Comparison of ENCODE assay signal across 8 cellular contexts in genomic region chr11:44559944-44560308, GRCh38. TPM values are rescaled to one million over a fixed set of nuclear protein-coding genes. Genes with fewer than 3 reads are reported as not detected.
DNase-seq lines count a peak whose midpoint lies in the region; ATAC-seq and TF ChIP-seq lines count a peak whose summit lies in the region.
"Not testable (repeated sequence)": the region's sequence is repeated elsewhere in the genome, so short reads cannot be mapped to it uniquely, and the experiment has no call there.

No MANE protein-coding gene starts in this region.

- not testable (repeated sequence) for H3K36me3 ChIP-seq in CD4-positive, CD25-positive, alpha-beta regulatory T cell (ENCODE audit: control insufficient read depth, insufficient read depth, low read length); HUES48 (ENCODE audit: control insufficient read depth, insufficient read depth, low read length); OCI-LY3 (replicated peaks; ENCODE audit: low read depth, low read length); endodermal cell (ENCODE audit: control insufficient read depth, insufficient read depth, low read length)

- intact Hi-C loops in activated T-helper 2 cell treated with anti-CD3 and anti-CD28 coated beads, Interferon-gamma antibody, Interleukin-2, Interleukin-4, amounts not matched to agents 10 μg/mL and 5 μg/mL and 100 μg/mL, durations not matched to agents 14 hours and 24 hours and 36 hours (cut with micrococcal nuclease) = loop anchor here (5.0 to 10.0 kb wide), 2 partner anchors 352 to 1285 kb away; partner anchors contain the start of gene CRY2

- not testable (repeated sequence) for DNase-seq in CD4-positive, CD25-positive, alpha-beta regulatory T cell; WTC11 (ENCODE audit: low spot score); activated T-helper 2 cell treated with anti-CD3 and anti-CD28 coated beads, Interferon-gamma antibody, Interleukin-2, Interleukin-4, amounts not matched to agents 10 μg/mL and 5 μg/mL and 100 μg/mL, durations not matched to agents 14 hours and 24 hours and 36 hours (ENCODE audit: low spot score); endodermal cell

- H3K4me3 ChIP-seq in CD4-positive, CD25-positive, alpha-beta regulatory T cell (ENCODE audit: low read depth, low read length); HUES48 (ENCODE audit: low read depth, low read length); endodermal cell (ENCODE audit: low read length): not testable (repeated sequence)
- peak overlapping the region; percentile 64 for H3K4me3 ChIP-seq in OCI-LY3 (ENCODE audit: low read length)

- peaks cover 0 to 43% (median 22%) of the 10 kb centered on the region in 4 donors for H3K4me1 Mint-ChIP-seq in CD4-positive, CD25-positive, alpha-beta regulatory T cell
- H3K4me1 Mint-ChIP-seq in WTC11 (peaks cover 50% of the 10 kb centered on the region), endodermal cell (peaks cover 13% of the 10 kb centered on the region)
- peaks cover 40% of the 10 kb centered on the region for H3K4me1 Mint-ChIP-seq in activated T-helper 2 cell treated with anti-CD3 and anti-CD28 coated beads, Interferon-gamma antibody, Interleukin-2, Interleukin-4, amounts not matched to agents 10 μg/mL and 5 μg/mL and 100 μg/mL, durations not matched to agents 14 hours and 24 hours and 36 hours (ENCODE audit: low read depth)
- H3K4me1 Mint-ChIP-seq in stimulated activated naive CD8-positive, alpha-beta T cell treated with anti-CD3 and anti-CD28 coated beads, Interleukin-15, Interleukin-2, amounts not matched to agents 100 ng/mL and 50 ng/mL, for 24 hours (ENCODE audit: low read depth) = peaks cover 70% of the 10 kb centered on the region

- POLR2A ChIA-PET in WTC11 (lab: Charles Lee) = interaction anchor here (0.8 kb wide), 1 partner anchor 47 kb away, joined by 3 read pairs; no protein-coding TSS in a partner anchor

- not testable (repeated sequence) for TF ChIP-seq CTCF in OCI-LY3 (IDR thresholded peaks at IDR 0.05; ENCODE audit: low read depth, low read length); WTC11 (IDR thresholded peaks at IDR 0.05); endodermal cell (conservative IDR thresholded peaks at IDR 0.05)

- ATAC-seq in CD4-positive, CD25-positive, alpha-beta regulatory T cell (ENCODE audit: low read depth in 2 of 2); WTC11: not testable (repeated sequence)
- peak; percentile 7 for ATAC-seq in GM19328 (IDR thresholded peaks at IDR 0.05; ENCODE audit: unreplicated experiment)

- not testable (repeated sequence) for H3K9me3 ChIP-seq in CD4-positive, CD25-positive, alpha-beta regulatory T cell (ENCODE audit: control insufficient read depth in 2 of 2, low read length in 2 of 2); HUES48 (ENCODE audit: control insufficient read depth, insufficient read depth, low read length); OCI-LY3 (ENCODE audit: insufficient read depth, low read length); endodermal cell (ENCODE audit: control insufficient read depth, low read length)

- peaks cover 17% of the 10 kb centered on the region for H3K4me1 ChIP-seq in CD4-positive, CD25-positive, alpha-beta regulatory T cell (ENCODE audit: control insufficient read depth, insufficient read depth, low read length, poor library complexity, severe bottlenecking)
- H3K4me1 ChIP-seq in HUES48 (ENCODE audit: control insufficient read depth, insufficient read depth, low read length) (peaks cover 32% of the 10 kb centered on the region), OCI-LY3 (ENCODE audit: low read length) (peaks cover 64% of the 10 kb centered on the region)
- not testable (repeated sequence) for H3K4me1 ChIP-seq in endodermal cell (ENCODE audit: control insufficient read depth, insufficient read depth, low read length)

- not testable (repeated sequence) for H4K20me1 ChIP-seq in OCI-LY3 (ENCODE audit: insufficient read depth, low read length)

- H3K4me3 Mint-ChIP-seq in CD4-positive, CD25-positive, alpha-beta regulatory T cell; WTC11; activated T-helper 2 cell treated with anti-CD3 and anti-CD28 coated beads, Interferon-gamma antibody, Interleukin-2, Interleukin-4, amounts not matched to agents 10 μg/mL and 5 μg/mL and 100 μg/mL, durations not matched to agents 14 hours and 24 hours and 36 hours (ENCODE audit: low read depth); endodermal cell: not testable (repeated sequence)
- H3K4me3 Mint-ChIP-seq in stimulated activated naive CD8-positive, alpha-beta T cell treated with anti-CD3 and anti-CD28 coated beads, Interleukin-15, Interleukin-2, amounts not matched to agents 100 ng/mL and 50 ng/mL, for 24 hours = peak overlapping the region; percentile 20

- not testable (repeated sequence) for H3K27ac ChIP-seq in CD4-positive, CD25-positive, alpha-beta regulatory T cell (ENCODE audit: insufficient read depth, low read length, poor library complexity, severe bottlenecking)
- H3K27ac ChIP-seq in HUES48 (ENCODE audit: low read depth, low read length) (peak overlapping the region; percentile 95), OCI-LY3 (ENCODE audit: low read length) (peak overlapping the region; percentile 87), endodermal cell (ENCODE audit: low read depth, low read length) (peak overlapping the region; percentile 62)

- not testable (repeated sequence) for H2AFZ ChIP-seq in OCI-LY3 (ENCODE audit: low read depth, low read length)

- H3K9ac ChIP-seq in HUES48 (ENCODE audit: low read depth, low read length); OCI-LY3 (ENCODE audit: low read length); endodermal cell (ENCODE audit: extremely low read depth, low read length, poor library complexity, severe bottlenecking): not testable (repeated sequence)

- H3K27me3 ChIP-seq in CD4-positive, CD25-positive, alpha-beta regulatory T cell (ENCODE audit: control insufficient read depth, insufficient read depth, low read length); HUES48 (ENCODE audit: control insufficient read depth, insufficient read depth, low read length); OCI-LY3 (ENCODE audit: low read depth, low read length): not testable (repeated sequence)
- peaks cover 16% of the 10 kb centered on the region for H3K27me3 ChIP-seq in endodermal cell (ENCODE audit: control insufficient read depth, insufficient read depth, low read length, poor library complexity, severe bottlenecking)

- not testable (repeated sequence) for H3K9me3 Mint-ChIP-seq in CD4-positive, CD25-positive, alpha-beta regulatory T cell; WTC11; activated T-helper 2 cell treated with anti-CD3 and anti-CD28 coated beads, Interferon-gamma antibody, Interleukin-2, Interleukin-4, amounts not matched to agents 10 μg/mL and 5 μg/mL and 100 μg/mL, durations not matched to agents 14 hours and 24 hours and 36 hours; endodermal cell; stimulated activated naive CD8-positive, alpha-beta T cell treated with anti-CD3 and anti-CD28 coated beads, Interleukin-15, Interleukin-2, amounts not matched to agents 100 ng/mL and 50 ng/mL, for 24 hours

- not testable (repeated sequence) for H3K36me3 Mint-ChIP-seq in CD4-positive, CD25-positive, alpha-beta regulatory T cell; WTC11; activated T-helper 2 cell treated with anti-CD3 and anti-CD28 coated beads, Interferon-gamma antibody, Interleukin-2, Interleukin-4, amounts not matched to agents 10 μg/mL and 5 μg/mL and 100 μg/mL, durations not matched to agents 14 hours and 24 hours and 36 hours (ENCODE audit: low read depth); endodermal cell (ENCODE audit: low read depth); stimulated activated naive CD8-positive, alpha-beta T cell treated with anti-CD3 and anti-CD28 coated beads, Interleukin-15, Interleukin-2, amounts not matched to agents 100 ng/mL and 50 ng/mL, for 24 hours (ENCODE audit: low read depth)

- H3K4me2 ChIP-seq in OCI-LY3 (ENCODE audit: low read length) = peak overlapping the region; percentile 87

- not testable (repeated sequence) for H3K27me3 Mint-ChIP-seq in CD4-positive, CD25-positive, alpha-beta regulatory T cell; activated T-helper 2 cell treated with anti-CD3 and anti-CD28 coated beads, Interferon-gamma antibody, Interleukin-2, Interleukin-4, amounts not matched to agents 10 μg/mL and 5 μg/mL and 100 μg/mL, durations not matched to agents 14 hours and 24 hours and 36 hours (ENCODE audit: low read depth); stimulated activated naive CD8-positive, alpha-beta T cell treated with anti-CD3 and anti-CD28 coated beads, Interleukin-15, Interleukin-2, amounts not matched to agents 100 ng/mL and 50 ng/mL, for 24 hours
- H3K27me3 Mint-ChIP-seq in WTC11 (ENCODE audit: low read depth) = peaks cover 23% of the 10 kb centered on the region
- peaks cover 24% of the 10 kb centered on the region for H3K27me3 Mint-ChIP-seq in endodermal cell (ENCODE audit: insufficient read depth)

- H3K79me2 ChIP-seq in OCI-LY3 (ENCODE audit: low read length) = not testable (repeated sequence)

- peak overlapping the region in 2 of 3 donors; percentile 63 to 75 for H3K27ac Mint-ChIP-seq in CD4-positive, CD25-positive, alpha-beta regulatory T cell
- H3K27ac Mint-ChIP-seq in WTC11 = peak overlapping the region; percentile 94
- H3K27ac Mint-ChIP-seq in activated T-helper 2 cell treated with anti-CD3 and anti-CD28 coated beads, Interferon-gamma antibody, Interleukin-2, Interleukin-4, amounts not matched to agents 10 μg/mL and 5 μg/mL and 100 μg/mL, durations not matched to agents 14 hours and 24 hours and 36 hours = peak overlapping the region; percentile 69
- not testable (repeated sequence) for H3K27ac Mint-ChIP-seq in endodermal cell; stimulated activated naive CD8-positive, alpha-beta T cell treated with anti-CD3 and anti-CD28 coated beads, Interleukin-15, Interleukin-2, amounts not matched to agents 100 ng/mL and 50 ng/mL, for 24 hours

- CTCF ChIA-PET in WTC11 (lab: Charles Lee) = interaction anchor here (0.7 to 13.5 kb wide), 10 partner anchors 20 to 456 kb away, joined by 3 to 250 read pairs (median 4); no protein-coding TSS in a partner anchor

- WGBS in endodermal cell (ENCODE audit: insufficient coverage in 1 of 2, insufficient read length in 1 of 2), 2 experiments = 85 to 89% methylated on average over 6 to 7 of the region's 7 CpGs

RNA-seq across cellular contexts. Expression of gene CD82, which starts 5.5 kb away (rescaled TPM):
- total RNA-seq in CD4-positive, CD25-positive, alpha-beta regulatory T cell = 132 TPM
- 100 to 1,000 TPM in 3 of 4 donors, 10 to 100 TPM in 1; 81.0 to 167 (median 118) TPM for polyA plus RNA-seq in CD4-positive, CD25-positive, alpha-beta regulatory T cell
- total RNA-seq in WTC11 (2021) = 15.5 to 19.8 TPM (median 19.3 TPM) in 3 replicates
- 397 and 425 TPM in 2 replicates for total RNA-seq in activated T-helper 2 cell treated with anti-CD3 and anti-CD28 coated beads, Interferon-gamma antibody, Interleukin-2, Interleukin-4, amounts not matched to agents 10 μg/mL and 5 μg/mL and 100 μg/mL, durations not matched to agents 14 hours and 24 hours and 36 hours
- 1 to 10 TPM; 1.7 to 3.0 TPM for total RNA-seq in endodermal cell
- polyA plus RNA-seq in endodermal cell (2013, experiment 1 of 2) = 19.6 TPM
- 12.6 TPM for polyA plus RNA-seq in endodermal cell (2013, experiment 2 of 2)
